ENCODE assay signal across 24 cellular contexts in the genomic region with DNA sequence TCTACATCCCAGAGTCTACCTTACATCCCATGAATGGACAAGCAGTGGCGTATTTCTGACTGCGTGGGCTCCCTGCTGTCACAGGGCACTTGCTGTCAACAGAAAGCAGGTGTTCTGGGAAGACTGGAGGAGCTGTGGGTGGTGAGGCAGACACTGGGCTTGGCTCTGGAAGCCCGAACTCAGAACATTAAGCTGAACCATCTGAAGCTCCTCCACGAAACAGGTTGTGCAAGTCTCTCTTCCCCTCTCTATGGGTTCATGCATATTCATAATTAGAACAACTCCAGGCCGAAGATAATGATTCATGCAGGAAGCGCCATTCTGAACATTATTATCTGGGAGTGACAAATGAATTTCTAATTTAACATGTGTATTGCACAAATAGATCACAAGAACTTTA.
A peak's percentile ranks its signal among the peaks of the same experiment; 100 is the strongest.
DNase-seq lines count a peak whose midpoint lies in the region; ATAC-seq and TF ChIP-seq lines count a peak whose summit lies in the region.
"Had no signal": no experiment of that assay in that cellular context is flagged by ENCODE, and none has a peak within 500 bp of the region (broad histone marks: within the 10 kb centered on the region; RNA-seq: fewer than 3 reads in every experiment).

No MANE protein-coding gene starts in this region.

- POLR2A ChIA-PET in PC-9 (lab: Charles Lee; ENCODE audit: unreplicated experiment): no interaction called here

- no peak overlapping the region for H3K4me2 ChIP-seq in PC-9
- H3K4me2 ChIP-seq: GM23338 had no signal

- no peak for TF ChIP-seq CTCF in esophagus squamous epithelium (IDR thresholded peaks at IDR 0.05)
- no peak for TF ChIP-seq CTCF in type B pancreatic cell (conservative IDR thresholded peaks at IDR 0.05)
- no peak for TF ChIP-seq CTCF in left lung (IDR thresholded peaks at IDR 0.05)
- no peak for TF ChIP-seq CTCF in PC-9 (conservative IDR thresholded peaks at IDR 0.05)

- peaks cover 4% of the 10 kb centered on the region for H3K27me3 Mint-ChIP-seq in type B pancreatic cell
- H3K27me3 Mint-ChIP-seq: dendritic cell treated with granulocyte-macrophage colony-stimulating factor and Interleukin-4, amounts not matched to agents 40 ng/mL and 50 ng/mL, for 4 days; IgD-negative memory B cell; stimulated activated memory B cell treated with anti-CD40 and anti-IgM and Interleukin-4, amounts not matched to agents 10 μg/mL and 1 μg/mL and 100 μg/mL, for 72 hours had no signal

- H3K27ac ChIP-seq in esophagus squamous epithelium (peak overlapping the region in 3 of 4 donors; percentile 55 to 83 (median 58)), left lung (no peak overlapping the region), PC-9 (no peak overlapping the region)
- H3K27ac ChIP-seq: cardiac muscle cell, right atrium auricular region, thyroid gland, VCaP had no signal

- H3K27ac Mint-ChIP-seq in type B pancreatic cell: peak overlapping the region; percentile 50
- H3K27ac Mint-ChIP-seq: dendritic cell treated with granulocyte-macrophage colony-stimulating factor and Interleukin-4, amounts not matched to agents 40 ng/mL and 50 ng/mL, for 4 days; GM23338; IgD-negative memory B cell; stimulated activated memory B cell treated with anti-CD40 and anti-IgM and Interleukin-4, amounts not matched to agents 10 μg/mL and 1 μg/mL and 100 μg/mL, for 72 hours had no signal

- no peak overlapping the region for H2AFZ ChIP-seq in PC-9
- H2AFZ ChIP-seq: GM23338 had no signal

- peaks cover 3 to 41% (median 8%) of the 10 kb centered on the region in 3 donors for H3K4me1 ChIP-seq in esophagus squamous epithelium
- H3K4me1 ChIP-seq in left lung: no peaks in the 10 kb centered on the region
- no peaks in the 10 kb centered on the region for H3K4me1 ChIP-seq in PC-9 (replicated peaks; ENCODE audit: insufficient read depth)
- H3K4me1 ChIP-seq: right atrium auricular region, thyroid gland had no signal

- no TSS peak for BruUV-seq in PC-9 (replicated peaks; lab: Mats Ljungman, UMichigan)

- no peaks in the 10 kb centered on the region for H3K9me2 ChIP-seq in PC-9 (ENCODE audit: insufficient read depth)

- H3K4me3 ChIP-seq in esophagus squamous epithelium (no peak overlapping the region), left lung (no peak overlapping the region), PC-9 (no peak overlapping the region)
- H3K4me3 ChIP-seq: cardiac muscle cell, GM23338, MG63, right atrium auricular region, thyroid gland had no signal

- H4K20me1 ChIP-seq in PC-9 (ENCODE audit: insufficient read depth): no peaks in the 10 kb centered on the region

- TF ChIP-seq POLR2A in esophagus squamous epithelium (IDR thresholded peaks at IDR 0.05): no peak

- H3F3A ChIP-seq in PC-9 (ENCODE audit: insufficient read depth, low read depth): no peaks in the 10 kb centered on the region

- H3K9me3 ChIP-seq in esophagus squamous epithelium (no peaks in the 10 kb centered on the region), left lung (no peaks in the 10 kb centered on the region), PC-9 (ENCODE audit: insufficient read depth, low read depth) (no peaks in the 10 kb centered on the region)
- H3K9me3 ChIP-seq: MG63, thyroid gland had no signal

- no peaks in the 10 kb centered on the region for H3K36me3 ChIP-seq in esophagus squamous epithelium
- H3K36me3 ChIP-seq in left lung: no peaks in the 10 kb centered on the region
- H3K36me3 ChIP-seq in PC-9 (ENCODE audit: low read depth): no peaks in the 10 kb centered on the region
- H3K36me3 ChIP-seq: cardiac muscle cell, MG63, right atrium auricular region, thyroid gland had no signal

- intact Hi-C loops in esophagus squamous epithelium (cut with DNase I): no loop called here
- intact Hi-C loops in left lung (cut with DNase I): no loop called here
- intact Hi-C loops in PC-9 (cut with micrococcal nuclease; ENCODE audit: unreplicated experiment): no loop called here

- H3K9me3 Mint-ChIP-seq in type B pancreatic cell: no peaks in the 10 kb centered on the region
- H3K9me3 Mint-ChIP-seq: dendritic cell treated with granulocyte-macrophage colony-stimulating factor and Interleukin-4, amounts not matched to agents 40 ng/mL and 50 ng/mL, for 4 days; IgD-negative memory B cell; stimulated activated memory B cell treated with anti-CD40 and anti-IgM and Interleukin-4, amounts not matched to agents 10 μg/mL and 1 μg/mL and 100 μg/mL, for 72 hours had no signal

- no peak for ATAC-seq in left lung
- ATAC-seq: GM23338; Panc1; stimulated activated memory B cell treated with anti-CD40 and anti-IgM and Interleukin-4, amounts not matched to agents 10 μg/mL and 1 μg/mL and 100 μg/mL, for 72 hours had no signal

- DNase-seq in MV-4-11 (lab: John Stamatoyannopoulos, UW) (peak; percentile 33), NOMO-1 treated with DMSO at 0.1 percent for 48 hours (lab: John Stamatoyannopoulos, UW; ENCODE audit: unreplicated experiment) (peak; percentile 82), esophagus squamous epithelium (lab: John Stamatoyannopoulos, UW) (no peak), type B pancreatic cell (ENCODE audit: extremely low spot score, unreplicated experiment) (no peak), left lung (no peak), PC-9 (no peak), SKM-1 (lab: John Stamatoyannopoulos, UW; ENCODE audit: unreplicated experiment) (no peak)
- DNase-seq: activated gamma-delta T cell treated with Interleukin-2 at 50 U/mL for 16 hours, activated T-cell treated with anti-CD3 and anti-CD28 coated beads for 4 hours, amniotic stem cell, DND-41, kidney, MG63, NCI-H187 treated with DMSO at 0.1 percent for 48 hours, NCI-H774, thyroid gland had no signal

- 50 to 51% methylated on average over 1 to 6 of the region's 6 CpGs for WGBS in esophagus squamous epithelium, 2 donors

- no peaks in the 10 kb centered on the region for H3K79me2 ChIP-seq in PC-9 (ENCODE audit: low read depth)

- no peaks in the 10 kb centered on the region for H3K4me1 Mint-ChIP-seq in type B pancreatic cell (ENCODE audit: unreplicated experiment)

- no peaks in the 10 kb centered on the region for H3K27me3 ChIP-seq in esophagus squamous epithelium
- H3K27me3 ChIP-seq in left lung: peaks cover 0 to 20% of the 10 kb centered on the region in 2 donors
- peaks cover 23% of the 10 kb centered on the region for H3K27me3 ChIP-seq in PC-9 (ENCODE audit: insufficient read depth, low read depth)
- H3K27me3 ChIP-seq: cardiac muscle cell, right atrium auricular region, thyroid gland had no signal

- H3K36me3 Mint-ChIP-seq in type B pancreatic cell: no peaks in the 10 kb centered on the region

- CTCF ChIA-PET in PC-9 (lab: Charles Lee): no interaction called here

- no peak overlapping the region for H3K4me3 Mint-ChIP-seq in type B pancreatic cell
- H3K4me3 Mint-ChIP-seq: dendritic cell treated with granulocyte-macrophage colony-stimulating factor and Interleukin-4, amounts not matched to agents 40 ng/mL and 50 ng/mL, for 4 days; GM23338; IgD-negative memory B cell; stimulated activated memory B cell treated with anti-CD40 and anti-IgM and Interleukin-4, amounts not matched to agents 10 μg/mL and 1 μg/mL and 100 μg/mL, for 72 hours had no signal

Comparison
In these comparisons a context has a peak if more than half of its experiments do, and no peak if none do; other contexts are left out.
1. DNase-seq: peak in MV-4-11 (single experiment) and NOMO-1 treated with DMSO at 0.1 percent for 48 hours (single experiment); none in esophagus squamous epithelium (single experiment), type B pancreatic cell (single experiment), left lung (0 of 2), PC-9 (0 of 2) and SKM-1 (single experiment).
2. H3K27ac ChIP-seq: peak in esophagus squamous epithelium (3 of 4); none in left lung (0 of 2) and PC-9 (single experiment).